Comparison of ENCODE assay signal across 21 cellular contexts in genomic region chr9:92680166-92681119, GRCh38. TPM values are rescaled to one million over a fixed set of nuclear protein-coding genes. Genes with fewer than 3 reads are reported as not detected.
DNase-seq lines count a peak whose midpoint lies in the region; ATAC-seq and TF ChIP-seq lines count a peak whose summit lies in the region.
"Had no signal": no experiment of that assay in that cellular context is flagged by ENCODE, and none has a peak within 500 bp of the region (broad histone marks: within the 10 kb centered on the region; RNA-seq: fewer than 3 reads in every experiment).

No MANE protein-coding gene starts in this region.

- intact Hi-C loops in naive thymus-derived CD4-positive, alpha-beta T cell (cut with micrococcal nuclease) = no loop called here

- DNase-seq in HCEC 1CT = peak; percentile 9
- peak; percentile 88 for DNase-seq in RWPE1 (ENCODE audit: low spot score)
- peak; percentile 46 for DNase-seq in fibroblast of mammary gland (ENCODE audit: low read depth)
- DNase-seq in activated gamma-delta T cell (lab: John Stamatoyannopoulos, UW) = no peak
- no peak for DNase-seq in naive thymus-derived CD4-positive, alpha-beta T cell
- no peak for DNase-seq in DMS53 treated with DMSO at 0.1 percent for 48 hours (lab: John Stamatoyannopoulos, UW; ENCODE audit: unreplicated experiment)
- DNase-seq: activated CD4-positive, CD25-positive, alpha-beta regulatory T cell; activated effector memory CD4-positive, alpha-beta T cell treated with Interleukin-2 at 50 U/mL for 16 hours; cortex of kidney; islet precursor cell; NCI-H1048; NK-92 treated with Interleukin-12 subunit alpha and Interleukin-12 subunit beta, amount 100 ng/mL, for 24 hours; Right ventricle myocardium superior; stimulated activated CD4-positive, alpha-beta T cell treated with anti-CD3 and anti-CD28 coated beads, Interleukin-4, amount 100 ng/mL, for 1 hour; stimulated activated CD8-positive, alpha-beta memory T cell treated with anti-CD3 and anti-CD28 coated beads, Interleukin-4, amount 100 ng/mL, for 48 hours had no signal

- no peaks in the 10 kb centered on the region for H3K4me1 ChIP-seq in naive thymus-derived CD4-positive, alpha-beta T cell (ENCODE audit: control insufficient read depth in 2 of 2, insufficient read depth in 2 of 2, low read length in 2 of 2)
- H3K4me1 ChIP-seq: esophagus muscularis mucosa had no signal

- H3K27ac Mint-ChIP-seq in naive thymus-derived CD4-positive, alpha-beta T cell = no peak overlapping the region
- H3K27ac Mint-ChIP-seq: B cell had no signal

- no peaks in the 10 kb centered on the region for H3K27me3 ChIP-seq in naive thymus-derived CD4-positive, alpha-beta T cell (ENCODE audit: control insufficient read depth in 2 of 2, insufficient read depth in 2 of 2, low read length in 2 of 2)
- H3K27me3 ChIP-seq: neutrophil had no signal

- POLR2A ChIA-PET in RWPE1 (lab: Yijun Ruan, JAX; ENCODE audit: low non-redundant PET) = interaction anchor here (1.4 kb wide), 1 partner anchor 10 kb away, joined by 6 read pairs; the partner anchor contains the start of gene IPPK
- POLR2A ChIA-PET in naive thymus-derived CD4-positive, alpha-beta T cell (lab: Charles Lee) = no interaction called here

- H3K4me3 Mint-ChIP-seq in naive thymus-derived CD4-positive, alpha-beta T cell = no peak overlapping the region
- H3K4me3 Mint-ChIP-seq: B cell had no signal

- no peak for ATAC-seq in naive thymus-derived CD4-positive, alpha-beta T cell
- ATAC-seq in HG02938 (IDR thresholded peaks at IDR 0.05; ENCODE audit: unreplicated experiment) = no peak
- ATAC-seq: sciatic nerve had no signal

- H3K27me3 Mint-ChIP-seq in naive thymus-derived CD4-positive, alpha-beta T cell = peaks cover 0 to 5% (median 0%) of the 10 kb centered on the region in 5 donors
- H3K27me3 Mint-ChIP-seq: B cell had no signal

- TF ChIP-seq CTCF in RWPE1 (conservative IDR thresholded peaks at IDR 0.05; ENCODE audit: low read depth) = no peak
- TF ChIP-seq CTCF in fibroblast of mammary gland (conservative IDR thresholded peaks at IDR 0.05; ENCODE audit: control insufficient read depth, insufficient read depth, low read depth, low read length) = no peak

- no peaks in the 10 kb centered on the region for H3K9me3 Mint-ChIP-seq in naive thymus-derived CD4-positive, alpha-beta T cell

- H3K36me3 Mint-ChIP-seq in naive thymus-derived CD4-positive, alpha-beta T cell = no peaks in the 10 kb centered on the region

- CTCF ChIA-PET in RWPE1 (lab: Yijun Ruan, JAX) = interaction anchor here (1.1 kb wide), 1 partner anchor 36 kb away, joined by 4 read pairs; no protein-coding TSS in a partner anchor
- CTCF ChIA-PET in naive thymus-derived CD4-positive, alpha-beta T cell (lab: Charles Lee) = no interaction called here

- H3K27ac ChIP-seq in RWPE1 (peak overlapping the region; percentile 95), skin epidermis (peak overlapping the region; percentile 51 to 97 (median 91))
- no peak overlapping the region for H3K27ac ChIP-seq in naive thymus-derived CD4-positive, alpha-beta T cell (ENCODE audit: low read depth, low read length)
- H3K27ac ChIP-seq: esophagus muscularis mucosa, neutrophil had no signal

- no peaks in the 10 kb centered on the region for H3K9me3 ChIP-seq in naive thymus-derived CD4-positive, alpha-beta T cell (ENCODE audit: control insufficient read depth in 2 of 3, low read length in 3 of 3)
- H3K9me3 ChIP-seq: esophagus muscularis mucosa, neutrophil had no signal

- H3K4me1 Mint-ChIP-seq in naive thymus-derived CD4-positive, alpha-beta T cell = peaks cover 0 to 5% (median 4%) of the 10 kb centered on the region in 7 donors

- no peaks in the 10 kb centered on the region for H3K36me3 ChIP-seq in naive thymus-derived CD4-positive, alpha-beta T cell (ENCODE audit: control insufficient read depth in 2 of 3, insufficient read depth in 3 of 3, low read length in 3 of 3)
- H3K36me3 ChIP-seq: esophagus muscularis mucosa, neutrophil had no signal

- H3K4me3 ChIP-seq in fibroblast of mammary gland (ENCODE audit: control insufficient read depth, low read depth, low read length) (no peak overlapping the region), skin epidermis (no peak overlapping the region)
- no peak overlapping the region for H3K4me3 ChIP-seq in naive thymus-derived CD4-positive, alpha-beta T cell (ENCODE audit: low read length)
- H3K4me3 ChIP-seq: esophagus muscularis mucosa had no signal

RNA-seq across cellular contexts. Expression of gene IPPK, which starts 10.5 kb away (rescaled TPM):
- total RNA-seq in naive thymus-derived CD4-positive, alpha-beta T cell = 10 to 100 TPM in 1 of 5 experiments, 1 to 10 TPM in 4; 5.9 to 12.8 (median 7.4) TPM
- 1 to 10 TPM; 2.8 to 9.8 TPM for polyA plus RNA-seq in naive thymus-derived CD4-positive, alpha-beta T cell

Comparison
In these comparisons a context has a peak if more than half of its experiments do, and no peak if none do; other contexts are left out.
1. DNase-seq: peak in HCEC 1CT (single experiment), RWPE1 (single experiment) and fibroblast of mammary gland (single experiment); none in activated gamma-delta T cell (single experiment), naive thymus-derived CD4-positive, alpha-beta T cell (0 of 9) and DMS53 treated with DMSO at 0.1 percent for 48 hours (single experiment).